1 cellular context compared by ENCODE assay signal in the genomic region with DNA sequence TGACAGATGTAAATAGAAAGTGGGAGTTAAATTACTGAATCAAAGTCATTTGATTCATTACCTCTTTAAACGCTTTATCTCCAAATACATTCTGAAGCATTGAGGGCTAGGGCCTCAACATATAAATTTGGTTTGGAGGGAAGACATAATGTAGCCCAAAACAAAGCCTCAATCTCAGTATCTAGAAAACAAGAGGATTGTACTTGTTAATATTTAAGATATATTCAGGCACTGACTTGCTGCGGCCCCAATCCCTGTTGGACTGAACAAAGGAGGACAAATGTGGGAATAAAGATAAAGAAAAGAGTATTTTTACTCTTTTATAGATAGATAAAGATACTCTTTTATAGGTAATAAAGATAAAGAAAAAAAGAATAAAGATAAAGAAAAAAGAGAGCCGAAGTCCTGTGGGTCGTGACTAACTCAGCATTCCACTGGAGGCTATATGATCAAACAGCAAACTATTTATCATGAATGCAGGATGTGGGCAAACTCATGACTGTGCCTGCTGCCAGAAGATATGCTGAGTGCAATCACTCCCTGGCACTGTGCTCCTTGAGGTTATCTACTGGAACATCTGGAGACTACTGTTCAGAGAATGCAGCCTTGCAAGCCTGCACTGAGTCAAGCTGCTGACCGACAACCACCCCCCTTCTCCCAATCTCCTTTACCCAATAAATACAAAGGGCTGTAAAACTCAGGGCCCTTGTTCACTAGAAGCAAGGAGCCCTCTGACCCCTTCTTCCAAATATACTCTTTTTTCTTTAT.
TF ChIP-seq lines count a peak whose summit lies in the region.

No MANE protein-coding gene starts in this region.

TF ChIP-seq in K562, 482 proteins besides CTCF, POLR2A, EP300 and RAD21 (continued from another document and continues in another):
- TF ChIP-seq SRSF3 (IDR thresholded peaks at IDR 0.05; ENCODE audit: insufficient read depth, low read length) (no peak), NR1H2 (CRISPR knock-in tag; IDR thresholded peaks at IDR 0.05) (no peak), ZNF431 (CRISPR knock-in tag; IDR thresholded peaks at IDR 0.05) (no peak), MAFG (tag; conservative IDR thresholded peaks at IDR 0.05) (peak; percentile 57; the same call in 1 of the 2 replicates), TEAD1 (CRISPR knock-in tag; IDR thresholded peaks at IDR 0.05) (peak; percentile 94 to 97), ZFP30 (CRISPR knock-in tag; IDR thresholded peaks at IDR 0.05; ENCODE audit: borderline replicate concordance) (no peak), RUNX1 (IDR thresholded peaks at IDR 0.05; ENCODE audit: low read depth) (peak; percentile 92), SPI1 (IDR thresholded peaks at IDR 0.05; ENCODE audit: borderline replicate concordance, low read depth, low read length) (no peak), MAFK (IDR thresholded peaks at IDR 0.05; ENCODE audit: low read length) (no peak), ZC3H11A (IDR thresholded peaks at IDR 0.05; ENCODE audit: low read depth, low read length) (no peak), HOXB6 (CRISPR knock-in tag; IDR thresholded peaks at IDR 0.05; ENCODE audit: borderline replicate concordance) (no peak), ZBTB33 (CRISPR knock-in tag; IDR thresholded peaks at IDR 0.05) (0 out of 2 replicates have a peak, but pooled peaks have one; percentile 17), MLX (CRISPR knock-in tag; conservative IDR thresholded peaks at IDR 0.05) (no peak), EWSR1 (IDR thresholded peaks at IDR 0.05; ENCODE audit: borderline replicate concordance, low read depth, partially characterized antibody) (no peak), NFIC (IDR thresholded peaks at IDR 0.05) (peak; percentile 95), PHF8 (IDR thresholded peaks at IDR 0.05; ENCODE audit: borderline replicate concordance, low read length) (no peak), SP2 (IDR thresholded peaks at IDR 0.05; ENCODE audit: extremely low read depth, low read depth, low read length, poor library complexity, severe bottlenecking) (no peak), ARID1B (IDR thresholded peaks at IDR 0.05) (peak; percentile 99), UBTF (IDR thresholded peaks at IDR 0.05; ENCODE audit: borderline replicate concordance in 1 of 2, low read depth in 2 of 2, low read length in 2 of 2) (no peak), ESRRB (CRISPR knock-in tag; IDR thresholded peaks at IDR 0.05; ENCODE audit: borderline replicate concordance) (no peak), U2AF2 (optimal IDR thresholded peaks at IDR 0.05; ENCODE audit: low read depth, low read length) (no peak), BRF1 (IDR thresholded peaks at IDR 0.05; ENCODE audit: borderline replicate concordance, extremely low read depth, insufficient read length) (no peak), ZNF586 (CRISPR knock-in tag; conservative IDR thresholded peaks at IDR 0.05) (no peak), ZNF592 (IDR thresholded peaks at IDR 0.05) (no peak), PATZ1 (CRISPR knock-in tag; IDR thresholded peaks at IDR 0.05; ENCODE audit: borderline replicate concordance) (no peak), ZNF274 (IDR thresholded peaks at IDR 0.05; ENCODE audit: borderline replicate concordance, low read depth, low read length) (peak; percentile 64; the same call in 1 of the 2 replicates), TRIM25 (IDR thresholded peaks at IDR 0.05; ENCODE audit: borderline replicate concordance) (no peak), NR4A1 (CRISPR knock-in tag; IDR thresholded peaks at IDR 0.05) (no peak), NR4A1 (tag; IDR thresholded peaks at IDR 0.05) (peak; percentile 90)
- TF ChIP-seq, protein P1, sequence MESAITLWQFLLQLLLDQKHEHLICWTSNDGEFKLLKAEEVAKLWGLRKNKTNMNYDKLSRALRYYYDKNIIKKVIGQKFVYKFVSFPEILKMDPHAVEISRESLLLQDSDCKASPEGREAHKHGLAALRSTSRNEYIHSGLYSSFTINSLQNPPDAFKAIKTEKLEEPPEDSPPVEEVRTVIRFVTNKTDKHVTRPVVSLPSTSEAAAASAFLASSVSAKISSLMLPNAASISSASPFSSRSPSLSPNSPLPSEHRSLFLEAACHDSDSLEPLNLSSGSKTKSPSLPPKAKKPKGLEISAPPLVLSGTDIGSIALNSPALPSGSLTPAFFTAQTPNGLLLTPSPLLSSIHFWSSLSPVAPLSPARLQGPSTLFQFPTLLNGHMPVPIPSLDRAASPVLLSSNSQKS (CRISPR knock-in tag; IDR thresholded peaks at IDR 0.05), result no peak
- TF ChIP-seq, protein P2, sequence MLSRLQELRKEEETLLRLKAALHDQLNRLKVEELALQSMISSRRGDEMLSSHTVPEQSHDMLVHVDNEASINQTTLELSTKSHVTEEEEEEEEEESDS (CRISPR knock-in tag; IDR thresholded peaks at IDR 0.05), result no peak
- TF ChIP-seq, protein P3, sequence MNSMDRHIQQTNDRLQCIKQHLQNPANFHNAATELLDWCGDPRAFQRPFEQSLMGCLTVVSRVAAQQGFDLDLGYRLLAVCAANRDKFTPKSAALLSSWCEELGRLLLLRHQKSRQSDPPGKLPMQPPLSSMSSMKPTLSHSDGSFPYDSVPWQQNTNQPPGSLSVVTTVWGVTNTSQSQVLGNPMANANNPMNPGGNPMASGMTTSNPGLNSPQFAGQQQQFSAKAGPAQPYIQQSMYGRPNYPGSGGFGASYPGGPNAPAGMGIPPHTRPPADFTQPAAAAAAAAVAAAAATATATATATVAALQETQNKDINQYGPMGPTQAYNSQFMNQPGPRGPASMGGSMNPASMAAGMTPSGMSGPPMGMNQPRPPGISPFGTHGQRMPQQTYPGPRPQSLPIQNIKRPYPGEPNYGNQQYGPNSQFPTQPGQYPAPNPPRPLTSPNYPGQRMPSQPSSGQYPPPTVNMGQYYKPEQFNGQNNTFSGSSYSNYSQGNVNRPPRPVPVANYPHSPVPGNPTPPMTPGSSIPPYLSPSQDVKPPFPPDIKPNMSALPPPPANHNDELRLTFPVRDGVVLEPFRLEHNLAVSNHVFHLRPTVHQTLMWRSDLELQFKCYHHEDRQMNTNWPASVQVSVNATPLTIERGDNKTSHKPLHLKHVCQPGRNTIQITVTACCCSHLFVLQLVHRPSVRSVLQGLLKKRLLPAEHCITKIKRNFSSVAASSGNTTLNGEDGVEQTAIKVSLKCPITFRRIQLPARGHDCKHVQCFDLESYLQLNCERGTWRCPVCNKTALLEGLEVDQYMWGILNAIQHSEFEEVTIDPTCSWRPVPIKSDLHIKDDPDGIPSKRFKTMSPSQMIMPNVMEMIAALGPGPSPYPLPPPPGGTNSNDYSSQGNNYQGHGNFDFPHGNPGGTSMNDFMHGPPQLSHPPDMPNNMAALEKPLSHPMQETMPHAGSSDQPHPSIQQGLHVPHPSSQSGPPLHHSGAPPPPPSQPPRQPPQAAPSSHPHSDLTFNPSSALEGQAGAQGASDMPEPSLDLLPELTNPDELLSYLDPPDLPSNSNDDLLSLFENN (IDR thresholded peaks at IDR 0.05; ENCODE audit: low read depth in 2 of 2, low read length in 2 of 2), result peak in 1 of 2 experiments; percentile 95; a peak in 2 of 4 replicates
- TF ChIP-seq, protein P4, sequence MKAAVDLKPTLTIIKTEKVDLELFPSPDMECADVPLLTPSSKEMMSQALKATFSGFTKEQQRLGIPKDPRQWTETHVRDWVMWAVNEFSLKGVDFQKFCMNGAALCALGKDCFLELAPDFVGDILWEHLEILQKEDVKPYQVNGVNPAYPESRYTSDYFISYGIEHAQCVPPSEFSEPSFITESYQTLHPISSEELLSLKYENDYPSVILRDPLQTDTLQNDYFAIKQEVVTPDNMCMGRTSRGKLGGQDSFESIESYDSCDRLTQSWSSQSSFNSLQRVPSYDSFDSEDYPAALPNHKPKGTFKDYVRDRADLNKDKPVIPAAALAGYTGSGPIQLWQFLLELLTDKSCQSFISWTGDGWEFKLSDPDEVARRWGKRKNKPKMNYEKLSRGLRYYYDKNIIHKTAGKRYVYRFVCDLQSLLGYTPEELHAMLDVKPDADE (conservative IDR thresholded peaks at IDR 0.05; ENCODE audit: control insufficient read depth, low read depth, low read length), result peak; percentile 84
